13 cellular contexts compared by ENCODE assay signal in genomic region chr7:22718200-22718711, GRCh38. TPM values are rescaled to one million over a fixed set of nuclear protein-coding genes. Genes with fewer than 3 reads are reported as not detected.
DNase-seq lines count a peak whose midpoint lies in the region; ATAC-seq, FAIRE-seq and TF ChIP-seq lines count a peak whose summit lies in the region.
"Had no signal": no experiment of that assay in that cellular context is flagged by ENCODE, and none has a peak within 500 bp of the region (broad histone marks: within the 10 kb centered on the region; RNA-seq: fewer than 3 reads in every experiment).

No MANE protein-coding gene starts in this region.

- FAIRE-seq in A549 (lab: Jason Lieb, UNC), result peak; percentile 95

- no peak overlapping the region for H3K4me3 ChIP-seq in A549
- H3K4me3 ChIP-seq in LNCaP clone FGC (ENCODE audit: low read depth, low read length), result no peak overlapping the region
- H3K4me3 ChIP-seq in endodermal cell (ENCODE audit: low read length), result no peak overlapping the region
- no peak overlapping the region for H3K4me3 ChIP-seq in mesendoderm (ENCODE audit: low read length)
- no peak overlapping the region for H3K4me3 ChIP-seq in mucosa of descending colon
- H3K4me3 ChIP-seq: BLaER1 treated with 17β-estradiol and CSF1 and Interleukin-3, amounts not matched to agents 10 nM and 100 nM had no signal

- peak overlapping the region; percentile 78 for H3K56ac ChIP-seq in mesendoderm (ENCODE audit: low read length)

- peak overlapping the region; percentile 22 for H3K27ac Mint-ChIP-seq in endodermal cell
- H3K27ac Mint-ChIP-seq: activated T-helper 1 cell treated with anti-CD3 and anti-CD28 coated beads, Interleukin-12 subunit alpha, Interleukin-12 subunit beta, Interleukin-2, Interleukin-4 antibody, amounts not matched to agents 30 ng/mL and 10 ng/mL and 1 ng/mL, durations not matched to agents 14 hours and 24 hours and 36 hours; T-helper 1 cell treated with Interleukin-12 subunit alpha and Interleukin-12 subunit beta and Interleukin-4 antibody, amounts not matched to agents 30 μg/mL and 1 μg/mL, for 36 hours had no signal

- intact Hi-C loops in mucosa of descending colon (cut with DNase I, micrococcal nuclease), result no loop called here

- peak overlapping the region; percentile 54 for H2BK5ac ChIP-seq in mesendoderm (ENCODE audit: low read length)

- H3K23ac ChIP-seq in mesendoderm (ENCODE audit: low read length), result no peak overlapping the region

- H2AK5ac ChIP-seq in mesendoderm (ENCODE audit: low read length), result peak overlapping the region; percentile 57

- H3K9ac ChIP-seq in endodermal cell (ENCODE audit: extremely low read depth, low read length, poor library complexity, severe bottlenecking), result no peak overlapping the region
- peak overlapping the region; percentile 8 for H3K9ac ChIP-seq in mesendoderm (ENCODE audit: low read length)
- H3K9ac ChIP-seq: BLaER1 treated with 17β-estradiol and CSF1 and Interleukin-3, amounts not matched to agents 10 nM and 100 nM had no signal

- H3K27me3 ChIP-seq in endodermal cell (ENCODE audit: control insufficient read depth, insufficient read depth, low read length, poor library complexity, severe bottlenecking), result no peaks in the 10 kb centered on the region
- H3K27me3 ChIP-seq in mesendoderm (ENCODE audit: insufficient read depth, low read length, poor library complexity), result no peaks in the 10 kb centered on the region
- H3K27me3 ChIP-seq: BLaER1 treated with 17β-estradiol and CSF1 and Interleukin-3, amounts not matched to agents 10 nM and 100 nM had no signal

- no peak; a peak in 1 of 5 replicates for TF ChIP-seq RAD21 in A549 (conservative IDR thresholded peaks at IDR 0.05 in 1 of 2, IDR thresholded peaks at IDR 0.05 in 1 of 2)

- H3K4ac ChIP-seq in mesendoderm (ENCODE audit: low read depth, low read length), result no peak overlapping the region

- H3K4me1 Mint-ChIP-seq in endodermal cell, result peaks cover 54% of the 10 kb centered on the region

- H4K5ac ChIP-seq in mesendoderm (ENCODE audit: low read length), result peak overlapping the region; percentile 68

- WGBS in A549 (ENCODE audit: missing lambda C conversion rate), result 13% methylated on average over 6 of the region's 6 CpGs
- 83 to 91% methylated on average over 6 of the region's 6 CpGs for WGBS in endodermal cell (ENCODE audit: insufficient coverage in 1 of 2, insufficient read length in 1 of 2), 2 experiments
- no CpG with 5 or more reads among the region's 6 CpGs for WGBS in mesendoderm (ENCODE audit: extremely low coverage, insufficient coverage, low lambda C conversion rate)

- DNase-seq in A549 (ENCODE audit: low read depth in 1 of 2, low spot score in 1 of 2) (peak in 1 of 2 experiments; percentile 76), LNCaP clone FGC (ENCODE audit: low read depth) (peak; percentile 34), endodermal cell (peak; percentile 51), mesendoderm (no peak), mucosa of descending colon (no peak)
- DNase-seq in stimulated activated CD4-positive, alpha-beta T cell treated with anti-CD3 and anti-CD28 coated beads, Interleukin-12 subunit alpha, Interleukin-12 subunit beta, amount 100 ng/mL, for 4 hours, result no peak
- DNase-seq: NCI-H510A treated with DMSO at 0.1 percent for 48 hours had no signal

- peak; percentile 72 to 77; a peak in 2 of 5 replicates for TF ChIP-seq EP300 in A549 (IDR thresholded peaks at IDR 0.05)

- TF ChIP-seq CTCF in A549 (IDR thresholded peaks at IDR 0.05), result no peak
- no peak for TF ChIP-seq CTCF in LNCaP clone FGC (IDR thresholded peaks at IDR 0.05; ENCODE audit: control insufficient read depth, extremely low read depth, insufficient read depth)
- no peak for TF ChIP-seq CTCF in endodermal cell (conservative IDR thresholded peaks at IDR 0.05)
- no peak for TF ChIP-seq CTCF in mucosa of descending colon (IDR thresholded peaks at IDR 0.05)

- no peak overlapping the region for H3K4me3 Mint-ChIP-seq in endodermal cell
- H3K4me3 Mint-ChIP-seq: activated T-helper 1 cell treated with anti-CD3 and anti-CD28 coated beads, Interleukin-12 subunit alpha, Interleukin-12 subunit beta, Interleukin-2, Interleukin-4 antibody, amounts not matched to agents 30 ng/mL and 10 ng/mL and 1 ng/mL, durations not matched to agents 14 hours and 24 hours and 36 hours; T-helper 1 cell treated with Interleukin-12 subunit alpha and Interleukin-12 subunit beta and Interleukin-4 antibody, amounts not matched to agents 30 μg/mL and 1 μg/mL, for 36 hours had no signal

- TF ChIP-seq POLR2A in A549 (IDR thresholded peaks at IDR 0.05; ENCODE audit: low read length), result no peak

- CTCF ChIA-PET in A549 (lab: Yijun Ruan, JAX), result interaction anchor here (1.4 to 6.4 kb wide), 5 partner anchors 8 to 341 kb away, joined by 3 to 62 read pairs (median 17); partner anchors contain the start of gene IL6

- H3K4me2 ChIP-seq in A549 (peak overlapping the region; percentile 73), mesendoderm (ENCODE audit: low read length) (no peak overlapping the region)

- H3K27ac ChIP-seq in A549 (peak overlapping the region; percentile 76 to 82), endodermal cell (ENCODE audit: low read depth, low read length) (no peak overlapping the region), mesendoderm (ENCODE audit: low read depth, low read length) (no peak overlapping the region)
- H3K27ac ChIP-seq: BLaER1 treated with 17β-estradiol and CSF1 and Interleukin-3, amounts not matched to agents 10 nM and 100 nM had no signal

- H2BK15ac ChIP-seq in mesendoderm (replicated peaks; ENCODE audit: low read depth), result peak overlapping the region; percentile 38

- no peaks in the 10 kb centered on the region for H3K9me3 ChIP-seq in A549
- no peaks in the 10 kb centered on the region for H3K9me3 ChIP-seq in endodermal cell (ENCODE audit: control insufficient read depth, low read length)
- no peaks in the 10 kb centered on the region for H3K9me3 ChIP-seq in mucosa of descending colon
- H3K9me3 ChIP-seq: BLaER1 treated with 17β-estradiol and CSF1 and Interleukin-3, amounts not matched to agents 10 nM and 100 nM had no signal

- no peaks in the 10 kb centered on the region for H3K36me3 Mint-ChIP-seq in endodermal cell (ENCODE audit: low read depth)

- peak; percentile 92 to 95 for ATAC-seq in A549
- no peak for ATAC-seq in GM21515 (IDR thresholded peaks at IDR 0.05; ENCODE audit: unreplicated experiment)
- ATAC-seq in mucosa of descending colon, result no peak
- no peak for ATAC-seq in HG02623 (IDR thresholded peaks at IDR 0.05; ENCODE audit: unreplicated experiment)
- ATAC-seq: HCT116 had no signal

- H3K9me3 Mint-ChIP-seq in endodermal cell, result no peaks in the 10 kb centered on the region
- H3K9me3 Mint-ChIP-seq: activated T-helper 1 cell treated with anti-CD3 and anti-CD28 coated beads, Interleukin-12 subunit alpha, Interleukin-12 subunit beta, Interleukin-2, Interleukin-4 antibody, amounts not matched to agents 30 ng/mL and 10 ng/mL and 1 ng/mL, durations not matched to agents 14 hours and 24 hours and 36 hours; T-helper 1 cell treated with Interleukin-12 subunit alpha and Interleukin-12 subunit beta and Interleukin-4 antibody, amounts not matched to agents 30 μg/mL and 1 μg/mL, for 36 hours had no signal

- H3K36me3 ChIP-seq in endodermal cell (ENCODE audit: control insufficient read depth, insufficient read depth, low read length) (no peaks in the 10 kb centered on the region), mesendoderm (ENCODE audit: control insufficient read depth, insufficient read depth, low read length) (no peaks in the 10 kb centered on the region), mucosa of descending colon (ENCODE audit: low read depth) (no peaks in the 10 kb centered on the region)
- H3K36me3 ChIP-seq: BLaER1 treated with 17β-estradiol and CSF1 and Interleukin-3, amounts not matched to agents 10 nM and 100 nM had no signal

- H3K4me1 ChIP-seq in A549, result peaks cover 23% of the 10 kb centered on the region
- H3K4me1 ChIP-seq in endodermal cell (ENCODE audit: control insufficient read depth, insufficient read depth, low read length), result peaks cover 7% of the 10 kb centered on the region
- peaks cover 11% of the 10 kb centered on the region for H3K4me1 ChIP-seq in mesendoderm (ENCODE audit: control insufficient read depth, low read depth, low read length)
- no peaks in the 10 kb centered on the region for H3K4me1 ChIP-seq in mucosa of descending colon (ENCODE audit: low read depth)

- H3K18ac ChIP-seq in mesendoderm (ENCODE audit: low read length), result peak overlapping the region; percentile 94

- H3K27me3 Mint-ChIP-seq in endodermal cell (ENCODE audit: insufficient read depth), result no peaks in the 10 kb centered on the region

- no peaks in the 10 kb centered on the region for H3K79me2 ChIP-seq in mesendoderm (ENCODE audit: control insufficient read depth, insufficient read depth, low read length)

- H2BK120ac ChIP-seq in mesendoderm (ENCODE audit: low read depth, low read length), result peak overlapping the region; percentile 2

- no peaks in the 10 kb centered on the region for H3K79me1 ChIP-seq in mesendoderm (ENCODE audit: low read length)

- POLR2A ChIA-PET in A549 (lab: Yijun Ruan, JAX), result interaction anchor here (0.6 to 1.5 kb wide), 5 partner anchors 8 to 156 kb away, joined by 3 to 12 read pairs (median 3); partner anchors contain the start of gene IL6

- no peak overlapping the region for H4K8ac ChIP-seq in mesendoderm (ENCODE audit: low read depth, low read length)

TF ChIP-seq in A549, 52 proteins besides CTCF, POLR2A, EP300 and RAD21 (continues in another document):
- TF ChIP-seq HOXB13 (CRISPR knock-in tag; IDR thresholded peaks at IDR 0.05; ENCODE audit: low read depth) (peak; percentile 66; the same call in 1 of the 2 replicates), SMC3 (IDR thresholded peaks at IDR 0.05) (no peak), ZC3H11A (IDR thresholded peaks at IDR 0.05) (no peak), HES2 (IDR thresholded peaks at IDR 0.05) (peak; percentile 57; the same call in 1 of the 2 replicates), POLR2AphosphoS2 (conservative IDR thresholded peaks at IDR 0.05; ENCODE audit: low read length) (no peak), HEYL (CRISPR knock-in tag; IDR thresholded peaks at IDR 0.05) (peak; percentile 45; the same call in 1 of the 2 replicates), RARB (CRISPR knock-in tag; IDR thresholded peaks at IDR 0.05) (no peak)

RNA-seq across cellular contexts. Expression of gene IL6, which starts 8.7 kb away (rescaled TPM):
- polyA plus RNA-seq in A549 (2011; rRNA removed), result 1.3 and 2.3 TPM in 2 replicates
- polyA plus RNA-seq in A549 (2012; cell fraction: cytosol; rRNA removed), result 0.66 and 1.6 TPM in 2 replicates
- 1.4 and 2.1 TPM in 2 replicates for polyA plus RNA-seq in A549 (2012; cell fraction: nucleus; rRNA removed)
- 2.8 to 4.4 TPM (median 2.9 TPM) in 3 replicates for polyA plus RNA-seq in A549 (2017; fragmentation: RNase III; extraction: RNeasy Plus Mini Kit Qiagen cat#74134 plus additional on column Dnase treatment)
- 0.73 TPM in 1 of 2 replicates, not detected in the other for polyA minus RNA-seq in A549 (2011; rRNA and poly(A)+ RNA removed)
- under 1 TPM; 0.64 to 0.88 TPM for total RNA-seq in endodermal cell
- not detected for polyA plus RNA-seq in endodermal cell (2013, experiment 1 of 2)
- polyA plus RNA-seq in endodermal cell (2013, experiment 2 of 2), result not detected
- polyA plus RNA-seq in mesendoderm (2013, experiment 1 of 2), result 4.6 TPM
- 4.6 TPM for polyA plus RNA-seq in mesendoderm (2013, experiment 2 of 2)
- 1 to 10 TPM in 1 of 3 donors, under 1 TPM in 1, not detected in 1; 0.53 to 2.2 TPM for total RNA-seq in mucosa of descending colon

Comparison
In these comparisons a context has a peak if more than half of its experiments do, and no peak if none do; other contexts are left out.
1. ATAC-seq: peak in A549 (2 of 2); none in GM21515 (single experiment), mucosa of descending colon (single experiment) and HG02623 (single experiment).
2. DNase-seq: peak in LNCaP clone FGC (single experiment) and endodermal cell (single experiment); none in mesendoderm (single experiment), stimulated activated CD4-positive, alpha-beta T cell treated with anti-CD3 and anti-CD28 coated beads, Interleukin-12 subunit alpha, Interleukin-12 subunit beta, amount 100 ng/mL, for 4 hours (single experiment) and mucosa of descending colon (0 of 3).
3. H3K27ac ChIP-seq: peak in A549 (2 of 2); none in endodermal cell (single experiment) and mesendoderm (single experiment).